8 cellular contexts compared by ENCODE assay signal in the genomic region with DNA sequence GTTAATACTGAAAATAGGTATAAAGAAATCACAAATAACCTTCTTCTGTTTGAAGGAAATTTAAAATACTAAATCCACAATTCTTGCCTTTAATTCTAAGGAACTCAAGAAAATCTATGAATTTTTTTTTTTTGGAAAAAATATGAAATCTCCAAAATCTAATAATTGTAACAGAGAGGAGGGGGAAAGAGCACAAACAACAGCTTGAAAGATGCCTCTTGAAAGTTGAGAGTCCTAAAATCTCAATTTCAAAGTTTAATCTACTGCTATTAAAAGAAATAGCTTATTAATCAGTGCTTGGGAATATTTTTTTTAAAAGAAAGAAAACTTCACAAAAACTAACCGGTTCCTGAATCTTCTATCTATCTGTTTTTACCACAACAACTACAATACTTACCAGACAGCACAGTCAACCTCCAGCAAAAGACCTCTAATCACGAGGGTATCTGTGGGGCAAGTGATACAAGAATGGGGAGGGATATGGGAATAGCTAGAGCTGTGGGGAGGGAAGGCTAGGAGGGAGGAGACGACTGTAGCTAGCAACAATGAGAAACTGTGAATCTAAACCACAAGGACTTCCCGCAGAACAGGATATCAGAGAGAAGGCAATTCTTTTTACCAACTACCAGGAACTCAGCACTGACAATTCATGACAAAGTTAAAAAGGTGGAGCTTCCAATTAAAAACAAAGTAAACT. TPM values are rescaled to one million over a fixed set of nuclear protein-coding genes. Genes with fewer than 3 reads are reported as not detected.
DNase-seq lines count a peak whose midpoint lies in the region; ATAC-seq and FAIRE-seq lines count a peak whose summit lies in the region.

A gene with protein sequence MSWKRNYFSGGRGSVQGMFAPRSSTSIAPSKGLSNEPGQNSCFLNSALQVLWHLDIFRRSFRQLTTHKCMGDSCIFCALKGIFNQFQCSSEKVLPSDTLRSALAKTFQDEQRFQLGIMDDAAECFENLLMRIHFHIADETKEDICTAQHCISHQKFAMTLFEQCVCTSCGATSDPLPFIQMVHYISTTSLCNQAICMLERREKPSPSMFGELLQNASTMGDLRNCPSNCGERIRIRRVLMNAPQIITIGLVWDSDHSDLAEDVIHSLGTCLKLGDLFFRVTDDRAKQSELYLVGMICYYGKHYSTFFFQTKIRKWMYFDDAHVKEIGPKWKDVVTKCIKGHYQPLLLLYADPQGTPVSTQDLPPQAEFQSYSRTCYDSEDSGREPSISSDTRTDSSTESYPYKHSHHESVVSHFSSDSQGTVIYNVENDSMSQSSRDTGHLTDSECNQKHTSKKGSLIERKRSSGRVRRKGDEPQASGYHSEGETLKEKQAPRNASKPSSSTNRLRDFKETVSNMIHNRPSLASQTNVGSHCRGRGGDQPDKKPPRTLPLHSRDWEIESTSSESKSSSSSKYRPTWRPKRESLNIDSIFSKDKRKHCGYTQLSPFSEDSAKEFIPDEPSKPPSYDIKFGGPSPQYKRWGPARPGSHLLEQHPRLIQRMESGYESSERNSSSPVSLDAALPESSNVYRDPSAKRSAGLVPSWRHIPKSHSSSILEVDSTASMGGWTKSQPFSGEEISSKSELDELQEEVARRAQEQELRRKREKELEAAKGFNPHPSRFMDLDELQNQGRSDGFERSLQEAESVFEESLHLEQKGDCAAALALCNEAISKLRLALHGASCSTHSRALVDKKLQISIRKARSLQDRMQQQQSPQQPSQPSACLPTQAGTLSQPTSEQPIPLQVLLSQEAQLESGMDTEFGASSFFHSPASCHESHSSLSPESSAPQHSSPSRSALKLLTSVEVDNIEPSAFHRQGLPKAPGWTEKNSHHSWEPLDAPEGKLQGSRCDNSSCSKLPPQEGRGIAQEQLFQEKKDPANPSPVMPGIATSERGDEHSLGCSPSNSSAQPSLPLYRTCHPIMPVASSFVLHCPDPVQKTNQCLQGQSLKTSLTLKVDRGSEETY (N-terminal part only) (minus strand): TSS at position 462 of the 697 bp plus-strand sequence. CDS start 15,684 bp downstream, outside the sequence.

- no peaks in the 10 kb centered on the region for H3K27me3 Mint-ChIP-seq in central memory CD8-positive, alpha-beta T cell

- FAIRE-seq in G401.6 (lab: Jason Lieb, UNC) (peak; percentile 46), small intestine (lab: Jason Lieb, UNC) (no peak)

- peak; percentile 89 for ATAC-seq in central memory CD8-positive, alpha-beta T cell (replicated peaks; ENCODE audit: extremely low read depth, poor library complexity, severe bottlenecking)
- ATAC-seq in GM19023 (IDR thresholded peaks at IDR 0.05; ENCODE audit: unreplicated experiment), result no peak

- peaks cover 13% of the 10 kb centered on the region for H3K4me1 Mint-ChIP-seq in central memory CD8-positive, alpha-beta T cell

- no peaks in the 10 kb centered on the region for H3K9me3 ChIP-seq in small intestine (ENCODE audit: control insufficient read depth, low read depth)

- H3K27ac ChIP-seq in small intestine (ENCODE audit: low read depth in 1 of 2, low read length in 1 of 2), result peak within 1 kb of the TSS; percentile 79 to 80

- no peaks in the 10 kb centered on the region for H3K36me3 ChIP-seq in small intestine (ENCODE audit: control insufficient read depth in 2 of 2, insufficient read depth in 2 of 2, low read length in 2 of 2)

- no peaks in the 10 kb centered on the region for H3K36me3 Mint-ChIP-seq in central memory CD8-positive, alpha-beta T cell (ENCODE audit: insufficient read depth)

- 4 to 19% (median 18%) methylated on average over 4 of the region's 4 CpGs for WGBS in small intestine, 3 donors

- peak within 1 kb of the TSS; percentile 40 for H3K4me3 Mint-ChIP-seq in central memory CD8-positive, alpha-beta T cell

- no peaks in the 10 kb centered on the region for H3K9me3 Mint-ChIP-seq in central memory CD8-positive, alpha-beta T cell

- H3K4me1 ChIP-seq in small intestine (ENCODE audit: control insufficient read depth in 2 of 2, insufficient read depth in 1 of 2, low read depth in 1 of 2, low read length in 1 of 2), result peaks cover 8% of the 10 kb centered on the region in 2 donors

- H3K27ac Mint-ChIP-seq in central memory CD8-positive, alpha-beta T cell (ENCODE audit: low read depth), result peak within 1 kb of the TSS; percentile 10

- H3K4me3 ChIP-seq in small intestine (ENCODE audit: low read depth in 1 of 2, low read length in 2 of 2), result no peak within 1 kb of the TSS

- DNase-seq in NOMO-1 treated with DMSO at 0.1 percent for 48 hours (lab: John Stamatoyannopoulos, UW; ENCODE audit: unreplicated experiment) (peak; percentile 34), islet precursor cell (peak; percentile 86), small intestine (peak; percentile 65), NCI-H1436 (lab: John Stamatoyannopoulos, UW) (no peak), NCI-H2196 (lab: John Stamatoyannopoulos, UW; ENCODE audit: unreplicated experiment) (no peak)
- DNase-seq in central memory CD8-positive, alpha-beta T cell (ENCODE audit: low spot score in 2 of 2), result no peak

- H3K27me3 ChIP-seq in small intestine (ENCODE audit: control insufficient read depth in 2 of 2, insufficient read depth in 2 of 2, low read length in 2 of 2), result no peaks in the 10 kb centered on the region

RNA-seq across cellular contexts. Expression of the gene that starts here (rescaled TPM):
- 1 to 10 TPM; 2.4 to 9.4 (median 9.3) TPM for polyA plus RNA-seq in small intestine

Comparison
In these comparisons a context has a peak if more than half of its experiments do, and no peak if none do; other contexts are left out.
1. DNase-seq: peak in NOMO-1 treated with DMSO at 0.1 percent for 48 hours (single experiment), islet precursor cell (single experiment) and small intestine (single experiment); none in central memory CD8-positive, alpha-beta T cell (0 of 2), NCI-H1436 (single experiment) and NCI-H2196 (single experiment).